8 cellular contexts compared by ENCODE assay signal in the genomic region with DNA sequence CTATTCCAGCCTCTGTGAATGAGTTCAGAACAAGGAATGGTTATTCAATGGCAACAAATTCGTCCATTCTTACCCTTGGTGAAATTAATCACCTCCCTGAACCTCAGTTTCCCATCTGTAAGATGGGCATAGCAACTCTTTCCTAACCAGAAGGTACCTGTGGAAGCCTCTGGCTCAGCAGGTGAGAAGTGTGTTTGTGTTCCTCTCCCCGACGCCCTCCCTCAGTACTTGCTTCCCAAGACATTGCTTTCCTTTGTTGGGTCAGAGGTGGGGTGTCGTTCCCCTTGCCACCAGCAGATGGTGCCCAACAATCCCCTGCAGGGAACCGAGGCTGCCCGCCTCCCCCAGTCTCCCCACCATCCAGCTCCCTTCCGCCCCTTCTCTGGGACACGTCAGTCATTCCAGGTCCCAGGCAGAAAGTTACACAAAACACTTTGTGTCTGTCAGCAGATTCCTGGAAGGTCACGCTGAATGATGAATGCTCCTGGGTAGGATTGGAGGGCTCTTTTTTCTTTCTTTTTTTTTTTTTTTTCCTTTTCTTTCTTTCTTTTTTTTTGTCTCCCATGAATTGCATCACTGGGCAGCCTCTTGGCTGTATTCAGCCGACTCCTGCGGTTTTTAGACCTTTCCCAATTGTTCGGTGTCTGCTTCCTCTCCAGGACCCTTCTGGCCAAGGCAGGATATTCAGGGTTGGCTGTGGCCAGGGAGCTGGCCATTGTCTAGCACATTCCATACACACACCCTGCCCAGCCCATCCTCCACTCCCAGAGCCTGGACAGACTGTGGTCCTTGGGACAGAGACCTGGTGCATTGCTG.
A peak's percentile ranks its signal among the peaks of the same experiment; 100 is the strongest.
DNase-seq lines count a peak whose midpoint lies in the region; ATAC-seq and TF ChIP-seq lines count a peak whose summit lies in the region.

No MANE protein-coding gene starts in this region.

- peak overlapping the region in 9 of 10 donors; percentile 37 to 63 (median 52) for H3K4me3 Mint-ChIP-seq in naive thymus-derived CD8-positive, alpha-beta T cell
- H3K4me3 Mint-ChIP-seq in stimulated activated memory B cell treated with anti-CD40 and anti-IgM and Interleukin-4, amounts not matched to agents 10 μg/mL and 1 μg/mL and 100 μg/mL, for 72 hours: peak overlapping the region; percentile 69

- TF ChIP-seq POLR2A in erythroblast (IDR thresholded peaks at IDR 0.05; ENCODE audit: low read length): no peak

- H3K36me3 Mint-ChIP-seq in naive thymus-derived CD8-positive, alpha-beta T cell: peaks cover 0 to 8% (median 5%) of the 10 kb centered on the region in 3 donors
- H3K36me3 Mint-ChIP-seq in stimulated activated memory B cell treated with anti-CD40 and anti-IgM and Interleukin-4, amounts not matched to agents 10 μg/mL and 1 μg/mL and 100 μg/mL, for 72 hours: peaks cover 5% of the 10 kb centered on the region

- DNase-seq in NCI-H446 (lab: John Stamatoyannopoulos, UW) (peak; percentile 4 to 60), NCI-H446 treated with DMSO at 0.1 percent for 48 hours (lab: John Stamatoyannopoulos, UW) (no peak), NT2/D1 (ENCODE audit: low read depth, low spot score) (peak; percentile 97), activated T-cell treated with anti-CD3 and anti-CD28 coated beads for 1 hour (ENCODE audit: low read depth) (peak; percentile 52), erythroblast (lab: John Stamatoyannopoulos, UW) (peak; percentile 60 to 78)
- peak; percentile 49 to 79 (median 62) for DNase-seq in naive thymus-derived CD8-positive, alpha-beta T cell

- H3K4me3 ChIP-seq in NT2/D1 (ENCODE audit: insufficient read length, low read depth): no peak overlapping the region

- H3K9ac ChIP-seq in NT2/D1 (ENCODE audit: insufficient read length, low read depth): no peak overlapping the region

- peaks cover 36% of the 10 kb centered on the region; the same call in 1 of the 2 replicates for H3K9me3 ChIP-seq in NT2/D1 (ENCODE audit: insufficient read depth, low read length)

- H3K9me3 Mint-ChIP-seq in naive thymus-derived CD8-positive, alpha-beta T cell: peaks cover 0 to 11% (median 8%) of the 10 kb centered on the region in 9 donors
- H3K9me3 Mint-ChIP-seq in stimulated activated memory B cell treated with anti-CD40 and anti-IgM and Interleukin-4, amounts not matched to agents 10 μg/mL and 1 μg/mL and 100 μg/mL, for 72 hours: peaks cover 7% of the 10 kb centered on the region

- no peaks in the 10 kb centered on the region for H3K36me3 ChIP-seq in NT2/D1 (ENCODE audit: insufficient read depth, insufficient read length, low read length)

- POLR2A ChIA-PET in naive thymus-derived CD8-positive, alpha-beta T cell (lab: Charles Lee): interaction anchor here (0.7 kb wide), 2 partner anchors 793 to 1144 kb away, joined by 3 to 4 read pairs; no protein-coding TSS in a partner anchor

- no peaks in the 10 kb centered on the region for H3K27me3 ChIP-seq in NT2/D1 (ENCODE audit: insufficient read depth, insufficient read length)

- H3K27me3 Mint-ChIP-seq in naive thymus-derived CD8-positive, alpha-beta T cell: peaks cover 0 to 4% (median 0%) of the 10 kb centered on the region in 5 donors
- H3K27me3 Mint-ChIP-seq in stimulated activated memory B cell treated with anti-CD40 and anti-IgM and Interleukin-4, amounts not matched to agents 10 μg/mL and 1 μg/mL and 100 μg/mL, for 72 hours: no peaks in the 10 kb centered on the region

- H3K27ac Mint-ChIP-seq in naive thymus-derived CD8-positive, alpha-beta T cell: peak overlapping the region in 4 of 10 donors; percentile 14 to 53 (median 36)
- peak overlapping the region; percentile 21 for H3K27ac Mint-ChIP-seq in stimulated activated memory B cell treated with anti-CD40 and anti-IgM and Interleukin-4, amounts not matched to agents 10 μg/mL and 1 μg/mL and 100 μg/mL, for 72 hours

- H3K4me1 ChIP-seq in NT2/D1 (ENCODE audit: insufficient read depth, insufficient read length): peaks cover 3% of the 10 kb centered on the region

- peak; percentile 53 for ATAC-seq in HG03045 (IDR thresholded peaks at IDR 0.05; ENCODE audit: unreplicated experiment)
- ATAC-seq in naive thymus-derived CD8-positive, alpha-beta T cell: peak; percentile 56 to 89
- peak; percentile 61 for ATAC-seq in stimulated activated memory B cell treated with anti-CD40 and anti-IgM and Interleukin-4, amounts not matched to agents 10 μg/mL and 1 μg/mL and 100 μg/mL, for 72 hours

- H3K4me1 Mint-ChIP-seq in naive thymus-derived CD8-positive, alpha-beta T cell: peaks cover 4 to 54% (median 9%) of the 10 kb centered on the region in 4 donors
- peaks cover 87% of the 10 kb centered on the region for H3K4me1 Mint-ChIP-seq in stimulated activated memory B cell treated with anti-CD40 and anti-IgM and Interleukin-4, amounts not matched to agents 10 μg/mL and 1 μg/mL and 100 μg/mL, for 72 hours
